In genomic region chr6:125793280-125793679, GRCh38 we compare ENCODE assay signal across 9 cellular contexts. TPM values are rescaled to one million over a fixed set of nuclear protein-coding genes. Genes with fewer than 3 reads are reported as not detected.
DNase-seq lines count a peak whose midpoint lies in the region; ATAC-seq and TF ChIP-seq lines count a peak whose summit lies in the region.
"Had no signal": no experiment of that assay in that cellular context is flagged by ENCODE, and none has a peak within 500 bp of the region (broad histone marks: within the 10 kb centered on the region; RNA-seq: fewer than 3 reads in every experiment).

No MANE protein-coding gene starts in this region.

- H3K36me3 Mint-ChIP-seq in memory B cell, result peaks cover 2% of the 10 kb centered on the region

- WGBS in heart left ventricle, 4 donors, result 70 to 91% (median 82%) methylated on average over 2 of the region's 2 CpGs

- H3K9me3 ChIP-seq in heart left ventricle, result no peaks in the 10 kb centered on the region
- H3K9me3 ChIP-seq in upper lobe of right lung, result no peaks in the 10 kb centered on the region

- H3K27me3 ChIP-seq in heart left ventricle (no peaks in the 10 kb centered on the region), upper lobe of right lung (no peaks in the 10 kb centered on the region)

- peak overlapping the region in 3 of 12 donors; percentile 19 to 92 (median 81) for H3K4me3 ChIP-seq in heart left ventricle
- peak overlapping the region; percentile 92 for H3K4me3 ChIP-seq in upper lobe of right lung

- peaks cover 0 to 8% (median 0%) of the 10 kb centered on the region in 9 donors for H3K36me3 ChIP-seq in heart left ventricle
- H3K36me3 ChIP-seq in upper lobe of right lung, result no peaks in the 10 kb centered on the region

- TF ChIP-seq POLR2A in heart left ventricle (IDR thresholded peaks at IDR 0.05), result no peak

- DNase-seq in heart left ventricle (peak in 2 of 5 donors; percentile 18 to 41), Right ventricle myocardium superior (no peak), memory B cell (ENCODE audit: low spot score in 2 of 2) (no peak), upper lobe of right lung (no peak), T1000 (lab: John Stamatoyannopoulos, UW) (no peak)

- no peaks in the 10 kb centered on the region for H3K27me3 Mint-ChIP-seq in memory B cell

- ATAC-seq in heart left ventricle (no peak), Right ventricle myocardium superior (ENCODE audit: poor library complexity) (no peak), memory B cell (ENCODE audit: low read depth) (no peak), upper lobe of right lung (no peak), GM19455 (IDR thresholded peaks at IDR 0.05; ENCODE audit: unreplicated experiment) (no peak), HG03342 (IDR thresholded peaks at IDR 0.05; ENCODE audit: unreplicated experiment) (no peak)

- H3K9me3 Mint-ChIP-seq in memory B cell, result no peaks in the 10 kb centered on the region
- H3K9me3 Mint-ChIP-seq: CD14-positive monocyte had no signal

- intact Hi-C loops in heart left ventricle (cut with DNase I), result loop anchor here in 9 of 10 donors (5.0 to 10.0 kb wide), 7 partner anchors 44 to 164 kb away; partner anchors contain the start of gene HINT3 (in 1 of the 9)
- intact Hi-C loops in Right ventricle myocardium superior (cut with DNase I), result no loop called here
- intact Hi-C loops in upper lobe of right lung (cut with DNase I), result loop anchor here (10.0 kb wide), 1 partner anchor 162 kb away; the partner anchor contains the start of gene HINT3

- peaks cover 41% of the 10 kb centered on the region for H3K4me1 Mint-ChIP-seq in memory B cell

- H3K4me1 ChIP-seq in heart left ventricle, result peaks cover 0 to 62% (median 22%) of the 10 kb centered on the region in 12 donors
- H3K4me1 ChIP-seq in upper lobe of right lung, result peaks cover 52% of the 10 kb centered on the region

- H3K27ac ChIP-seq in heart left ventricle (peak overlapping the region in 7 of 12 donors; percentile 2 to 97 (median 22)), angular gyrus (ENCODE audit: low read depth, low read length) (peak overlapping the region; percentile 15), upper lobe of right lung (peak overlapping the region; percentile 12)

- TF ChIP-seq CTCF in heart left ventricle (IDR thresholded peaks at IDR 0.05) (no peak), upper lobe of right lung (IDR thresholded peaks at IDR 0.05) (no peak)

- no peak overlapping the region for H3K27ac Mint-ChIP-seq in memory B cell

- H3K4me3 Mint-ChIP-seq in memory B cell, result peak overlapping the region; percentile 41
- H3K4me3 Mint-ChIP-seq: CD14-positive monocyte had no signal

RNA-seq across cellular contexts. Expression of gene NCOA7, which starts 2.5 kb away (rescaled TPM):
- total RNA-seq in heart left ventricle (10 to 100 TPM in 3 of 9 donors, 1 to 10 TPM in 6; 6.4 to 23.1 (median 9.9) TPM), Right ventricle myocardium superior (12.7 TPM), upper lobe of right lung (80.8 TPM)
- 1 to 10 TPM; 3.8 to 6.4 TPM for polyA plus RNA-seq in heart left ventricle

RNA-seq across cellular contexts. Expression of gene HEY2, which starts 43.8 kb away (rescaled TPM):
- 10 to 100 TPM; 29.2 to 50.9 (median 40.6) TPM for total RNA-seq in heart left ventricle
- polyA plus RNA-seq in heart left ventricle, result 10 to 100 TPM; 19.9 to 21.4 TPM
- total RNA-seq in Right ventricle myocardium superior, result 60.6 TPM
- total RNA-seq in upper lobe of right lung, result 2.2 TPM
- polyA plus RNA-seq: CD14-positive monocyte had no signal
